In the genomic region with DNA sequence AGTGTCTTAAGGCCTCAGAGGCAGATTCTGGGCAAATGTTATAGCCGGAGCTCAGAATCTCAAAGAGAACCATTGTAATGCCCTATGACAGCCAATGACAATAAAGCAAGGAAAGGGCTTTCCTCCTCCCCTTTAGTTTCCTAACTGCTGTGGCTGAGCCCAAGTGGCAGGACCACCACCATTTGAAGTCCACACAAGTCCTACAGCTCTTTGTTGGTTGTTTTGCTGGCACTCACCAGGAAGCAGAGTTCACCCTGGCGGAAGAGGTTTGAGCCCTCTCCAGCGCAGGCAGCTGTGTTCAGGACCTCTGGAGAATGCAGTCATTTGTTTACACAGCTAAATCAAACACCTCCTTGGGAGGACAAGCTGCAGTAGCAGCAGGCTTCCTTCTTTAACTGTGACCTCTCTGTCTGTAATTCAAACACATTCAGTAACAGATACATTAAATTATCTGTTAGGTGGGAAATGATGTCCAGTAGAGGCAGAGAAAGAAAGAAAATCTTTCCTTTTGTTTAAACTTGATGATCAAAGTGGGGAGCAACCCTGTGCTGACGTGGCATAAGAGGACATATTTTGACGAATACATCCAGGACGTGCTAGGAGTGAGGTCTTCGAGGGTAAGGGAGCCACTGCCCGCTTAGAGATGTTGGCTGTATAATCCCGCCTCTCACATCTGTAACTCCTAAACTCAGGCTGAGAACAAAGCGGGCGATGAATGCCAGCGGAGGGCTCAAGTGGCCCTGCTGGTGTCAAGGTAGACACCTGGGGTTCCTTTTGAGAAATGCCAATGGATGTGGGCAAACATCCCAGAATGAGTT, we compare ENCODE assay signal across 7 cellular contexts. TPM values are rescaled to one million over a fixed set of nuclear protein-coding genes. Genes with fewer than 3 reads are reported as not detected.
DNase-seq lines count a peak whose midpoint lies in the region; ATAC-seq and TF ChIP-seq lines count a peak whose summit lies in the region.

No MANE protein-coding gene starts in this region.

- POLR2A ChIA-PET in activated CD4-positive, alpha-beta T cell treated with anti-CD3 and anti-CD28 coated beads, Interleukin-2, amount 10 ng/mL, durations not matched to agents 7 days and 5 days (lab: Charles Lee) = no interaction called here

- no peaks in the 10 kb centered on the region for H3K9me3 ChIP-seq in liver (ENCODE audit: control insufficient read depth in 4 of 4, low read length in 3 of 4)
- no peaks in the 10 kb centered on the region for H3K9me3 ChIP-seq in tibial artery

- TF ChIP-seq CTCF in brain microvascular endothelial cell (IDR thresholded peaks at IDR 0.05; ENCODE audit: low read depth, low read length, missing control alignments) (no peak), liver (IDR thresholded peaks at IDR 0.05; ENCODE audit: low read depth, low read length, missing input control) (no peak), tibial artery (IDR thresholded peaks at IDR 0.05) (no peak)

- H3K4me3 ChIP-seq in brain microvascular endothelial cell (ENCODE audit: low read depth, low read length) = no peak overlapping the region
- H3K4me3 ChIP-seq in liver (ENCODE audit: low read depth in 1 of 3, low read length in 3 of 3) = no peak overlapping the region
- no peak overlapping the region for H3K4me3 ChIP-seq in tibial artery

- DNase-seq in M059J (ENCODE audit: low read depth) (peak; percentile 87), brain microvascular endothelial cell (peak; percentile 85), tibial artery (no peak), SW 1271 (lab: John Stamatoyannopoulos, UW) (no peak)
- no peak for DNase-seq in activated CD4-positive, alpha-beta T cell treated with anti-CD3 and anti-CD28 coated beads, Interleukin-2, amount 10 ng/mL, durations not matched to agents 7 days and 5 days

- no peaks in the 10 kb centered on the region for H3K27me3 Mint-ChIP-seq in activated CD4-positive, alpha-beta T cell treated with anti-CD3 and anti-CD28 coated beads, Interleukin-2, amount 10 ng/mL, durations not matched to agents 7 days and 5 days

- TF ChIP-seq RAD21 in liver (IDR thresholded peaks at IDR 0.05) = peak in 1 of 2 donors; percentile 30

- H3K36me3 Mint-ChIP-seq in activated CD4-positive, alpha-beta T cell treated with anti-CD3 and anti-CD28 coated beads, Interleukin-2, amount 10 ng/mL, durations not matched to agents 7 days and 5 days (ENCODE audit: low read depth) = no peaks in the 10 kb centered on the region

- H3K4me1 ChIP-seq in liver (ENCODE audit: control insufficient read depth in 4 of 4, insufficient read depth in 4 of 4, low read length in 3 of 4) = peaks cover 0 to 8% (median 0%) of the 10 kb centered on the region in 4 donors
- peaks cover 0 to 44% (median 20%) of the 10 kb centered on the region in 4 donors for H3K4me1 ChIP-seq in tibial artery

- in situ Hi-C loops in brain microvascular endothelial cell (cut with HindIII; ENCODE audit: low pct_ligation_motif_present, low sequenced_read_pairs) = no loop called here

- no peaks in the 10 kb centered on the region for H3K9me3 Mint-ChIP-seq in activated CD4-positive, alpha-beta T cell treated with anti-CD3 and anti-CD28 coated beads, Interleukin-2, amount 10 ng/mL, durations not matched to agents 7 days and 5 days

- H3K27ac Mint-ChIP-seq in activated CD4-positive, alpha-beta T cell treated with anti-CD3 and anti-CD28 coated beads, Interleukin-2, amount 10 ng/mL, durations not matched to agents 7 days and 5 days = no peak overlapping the region

- WGBS in liver = 71% methylated on average over 12 of the region's 12 CpGs

- no peak overlapping the region for H3K4me3 Mint-ChIP-seq in activated CD4-positive, alpha-beta T cell treated with anti-CD3 and anti-CD28 coated beads, Interleukin-2, amount 10 ng/mL, durations not matched to agents 7 days and 5 days

- CTCF ChIA-PET in activated CD4-positive, alpha-beta T cell treated with anti-CD3 and anti-CD28 coated beads, Interleukin-2, amount 10 ng/mL, durations not matched to agents 7 days and 5 days (lab: Charles Lee) = no interaction called here

- intact Hi-C loops in tibial artery (cut with DNase I; ENCODE audit: low total_unique reads) = no loop called here

- H3K36me3 ChIP-seq in brain microvascular endothelial cell (replicated peaks) (no peaks in the 10 kb centered on the region), liver (ENCODE audit: control insufficient read depth in 4 of 4, insufficient read depth in 3 of 4, low read depth in 1 of 4, low read length in 3 of 4) (no peaks in the 10 kb centered on the region), tibial artery (no peaks in the 10 kb centered on the region)

- no peaks in the 10 kb centered on the region for H3K27me3 ChIP-seq in brain microvascular endothelial cell (replicated peaks)
- no peaks in the 10 kb centered on the region for H3K27me3 ChIP-seq in liver (ENCODE audit: control insufficient read depth in 4 of 4, insufficient read depth in 4 of 4, low read length in 3 of 4)
- H3K27me3 ChIP-seq in tibial artery = no peaks in the 10 kb centered on the region

- H3K27ac ChIP-seq in brain microvascular endothelial cell = peak overlapping the region; percentile 92
- H3K27ac ChIP-seq in liver (ENCODE audit: low read depth in 1 of 2, low read length in 2 of 2) = peak overlapping the region; percentile 48 to 70
- peak overlapping the region; percentile 14 to 17 for H3K27ac ChIP-seq in tibial artery

- no peak overlapping the region for H3K9ac ChIP-seq in liver (ENCODE audit: low read depth in 1 of 2, low read length in 2 of 2)

- no peak for ATAC-seq in HG03108 (IDR thresholded peaks at IDR 0.05; ENCODE audit: unreplicated experiment)

- peaks cover 6% of the 10 kb centered on the region for H3K4me1 Mint-ChIP-seq in activated CD4-positive, alpha-beta T cell treated with anti-CD3 and anti-CD28 coated beads, Interleukin-2, amount 10 ng/mL, durations not matched to agents 7 days and 5 days

TF ChIP-seq in liver, 16 proteins besides CTCF, POLR2A, EP300 and RAD21:
- no peak for TF ChIP-seq EGR1 (IDR thresholded peaks at IDR 0.05; ENCODE audit: low read depth in 2 of 2)
- TF ChIP-seq, protein P1, sequence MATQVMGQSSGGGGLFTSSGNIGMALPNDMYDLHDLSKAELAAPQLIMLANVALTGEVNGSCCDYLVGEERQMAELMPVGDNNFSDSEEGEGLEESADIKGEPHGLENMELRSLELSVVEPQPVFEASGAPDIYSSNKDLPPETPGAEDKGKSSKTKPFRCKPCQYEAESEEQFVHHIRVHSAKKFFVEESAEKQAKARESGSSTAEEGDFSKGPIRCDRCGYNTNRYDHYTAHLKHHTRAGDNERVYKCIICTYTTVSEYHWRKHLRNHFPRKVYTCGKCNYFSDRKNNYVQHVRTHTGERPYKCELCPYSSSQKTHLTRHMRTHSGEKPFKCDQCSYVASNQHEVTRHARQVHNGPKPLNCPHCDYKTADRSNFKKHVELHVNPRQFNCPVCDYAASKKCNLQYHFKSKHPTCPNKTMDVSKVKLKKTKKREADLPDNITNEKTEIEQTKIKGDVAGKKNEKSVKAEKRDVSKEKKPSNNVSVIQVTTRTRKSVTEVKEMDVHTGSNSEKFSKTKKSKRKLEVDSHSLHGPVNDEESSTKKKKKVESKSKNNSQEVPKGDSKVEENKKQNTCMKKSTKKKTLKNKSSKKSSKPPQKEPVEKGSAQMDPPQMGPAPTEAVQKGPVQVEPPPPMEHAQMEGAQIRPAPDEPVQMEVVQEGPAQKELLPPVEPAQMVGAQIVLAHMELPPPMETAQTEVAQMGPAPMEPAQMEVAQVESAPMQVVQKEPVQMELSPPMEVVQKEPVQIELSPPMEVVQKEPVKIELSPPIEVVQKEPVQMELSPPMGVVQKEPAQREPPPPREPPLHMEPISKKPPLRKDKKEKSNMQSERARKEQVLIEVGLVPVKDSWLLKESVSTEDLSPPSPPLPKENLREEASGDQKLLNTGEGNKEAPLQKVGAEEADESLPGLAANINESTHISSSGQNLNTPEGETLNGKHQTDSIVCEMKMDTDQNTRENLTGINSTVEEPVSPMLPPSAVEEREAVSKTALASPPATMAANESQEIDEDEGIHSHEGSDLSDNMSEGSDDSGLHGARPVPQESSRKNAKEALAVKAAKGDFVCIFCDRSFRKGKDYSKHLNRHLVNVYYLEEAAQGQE (IDR thresholded peaks at IDR 0.05) = no peak
- TF ChIP-seq YY1 (IDR thresholded peaks at IDR 0.05) = no peak
- no peak for TF ChIP-seq HNF4A (conservative IDR thresholded peaks at IDR 0.05)
- TF ChIP-seq FOXA1 (IDR thresholded peaks at IDR 0.05) = no peak
- no peak for TF ChIP-seq TAF1 (conservative IDR thresholded peaks at IDR 0.05)
- TF ChIP-seq, protein P2, sequence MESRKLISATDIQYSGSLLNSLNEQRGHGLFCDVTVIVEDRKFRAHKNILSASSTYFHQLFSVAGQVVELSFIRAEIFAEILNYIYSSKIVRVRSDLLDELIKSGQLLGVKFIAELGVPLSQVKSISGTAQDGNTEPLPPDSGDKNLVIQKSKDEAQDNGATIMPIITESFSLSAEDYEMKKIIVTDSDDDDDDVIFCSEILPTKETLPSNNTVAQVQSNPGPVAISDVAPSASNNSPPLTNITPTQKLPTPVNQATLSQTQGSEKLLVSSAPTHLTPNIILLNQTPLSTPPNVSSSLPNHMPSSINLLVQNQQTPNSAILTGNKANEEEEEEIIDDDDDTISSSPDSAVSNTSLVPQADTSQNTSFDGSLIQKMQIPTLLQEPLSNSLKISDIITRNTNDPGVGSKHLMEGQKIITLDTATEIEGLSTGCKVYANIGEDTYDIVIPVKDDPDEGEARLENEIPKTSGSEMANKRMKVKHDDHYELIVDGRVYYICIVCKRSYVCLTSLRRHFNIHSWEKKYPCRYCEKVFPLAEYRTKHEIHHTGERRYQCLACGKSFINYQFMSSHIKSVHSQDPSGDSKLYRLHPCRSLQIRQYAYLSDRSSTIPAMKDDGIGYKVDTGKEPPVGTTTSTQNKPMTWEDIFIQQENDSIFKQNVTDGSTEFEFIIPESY (IDR thresholded peaks at IDR 0.05) = no peak
- no peak for TF ChIP-seq FOXA2 (IDR thresholded peaks at IDR 0.05)
- TF ChIP-seq HNF4G (IDR thresholded peaks at IDR 0.05) = no peak

RNA-seq across cellular contexts. Expression of a gene that starts 51.9 kb away (rescaled TPM):
- 0.15 TPM in 1 of 2 replicates, not detected in the other for total RNA-seq in M059J (2014; rRNA removed; shearing (Covaris generic))
- 1 to 10 TPM in 1 of 2 donors, under 1 TPM in 1; 0.19 to 1.5 TPM for total RNA-seq in liver
- under 1 TPM; 0.32 to 0.43 TPM for polyA plus RNA-seq in liver
- total RNA-seq in activated CD4-positive, alpha-beta T cell treated with anti-CD3 and anti-CD28 coated beads, Interleukin-2, amount 10 ng/mL, durations not matched to agents 7 days and 5 days = not detected

Comparison
In these comparisons a context has a peak if more than half of its experiments do, and no peak if none do; other contexts are left out.
1. DNase-seq: peak in M059J (single experiment) and brain microvascular endothelial cell (single experiment); none in tibial artery (0 of 2), activated CD4-positive, alpha-beta T cell treated with anti-CD3 and anti-CD28 coated beads, Interleukin-2, amount 10 ng/mL, durations not matched to agents 7 days and 5 days (single experiment) and SW 1271 (0 of 2).
2. H3K27ac ChIP-seq: peak in every context shown above with its lines; median percentile 92 in brain microvascular endothelial cell; 59 in liver; 16 in tibial artery.